1 cellular context compared by ENCODE assay signal in genomic region chrX:153697924-153698865, GRCh38.
TF ChIP-seq lines count a peak whose summit lies in the region.

No MANE protein-coding gene starts in this region.

TF ChIP-seq in WTC11, 78 proteins besides CTCF, POLR2A, EP300 and RAD21 (continued from another document):
- no peak for TF ChIP-seq STAT6 (CRISPR knock-in tag; conservative IDR thresholded peaks at IDR 0.05; ENCODE audit: low read depth)
- TF ChIP-seq NR2C2 (CRISPR knock-in tag; IDR thresholded peaks at IDR 0.05), result no peak
- TF ChIP-seq, protein P1, sequence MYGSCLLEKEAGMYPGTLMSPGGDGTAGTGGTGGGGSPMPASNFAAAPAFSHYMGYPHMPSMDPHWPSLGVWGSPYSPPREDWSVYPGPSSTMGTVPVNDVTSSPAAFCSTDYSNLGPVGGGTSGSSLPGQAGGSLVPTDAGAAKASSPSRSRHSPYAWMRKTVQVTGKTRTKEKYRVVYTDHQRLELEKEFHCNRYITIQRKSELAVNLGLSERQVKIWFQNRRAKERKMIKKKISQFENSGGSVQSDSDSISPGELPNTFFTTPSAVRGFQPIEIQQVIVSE (CRISPR knock-in tag; IDR thresholded peaks at IDR 0.05; ENCODE audit: borderline replicate concordance), result no peak
- TF ChIP-seq, protein P2, sequence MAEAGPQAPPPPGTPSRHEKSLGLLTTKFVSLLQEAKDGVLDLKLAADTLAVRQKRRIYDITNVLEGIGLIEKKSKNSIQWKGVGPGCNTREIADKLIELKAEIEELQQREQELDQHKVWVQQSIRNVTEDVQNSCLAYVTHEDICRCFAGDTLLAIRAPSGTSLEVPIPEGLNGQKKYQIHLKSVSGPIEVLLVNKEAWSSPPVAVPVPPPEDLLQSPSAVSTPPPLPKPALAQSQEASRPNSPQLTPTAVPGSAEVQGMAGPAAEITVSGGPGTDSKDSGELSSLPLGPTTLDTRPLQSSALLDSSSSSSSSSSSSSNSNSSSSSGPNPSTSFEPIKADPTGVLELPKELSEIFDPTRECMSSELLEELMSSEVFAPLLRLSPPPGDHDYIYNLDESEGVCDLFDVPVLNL (CRISPR knock-in tag; IDR thresholded peaks at IDR 0.05; ENCODE audit: borderline replicate concordance, low read depth), result no peak
- no peak for TF ChIP-seq ZBTB21 (CRISPR knock-in tag; IDR thresholded peaks at IDR 0.05; ENCODE audit: borderline replicate concordance)
- no peak for TF ChIP-seq USF1 (CRISPR knock-in tag; IDR thresholded peaks at IDR 0.05)
- no peak for TF ChIP-seq NR3C1 (CRISPR knock-in tag; conservative IDR thresholded peaks at IDR 0.05; ENCODE audit: low read depth)
- TF ChIP-seq ERG (CRISPR knock-in tag; IDR thresholded peaks at IDR 0.05), result no peak
